1 cellular context compared by ENCODE assay signal in genomic region chr17:73317554-73318426, GRCh38.
TF ChIP-seq lines count a peak whose summit lies in the region.

No MANE protein-coding gene starts in this region.

TF ChIP-seq in GM12878, 131 proteins besides CTCF, POLR2A, EP300 and RAD21 (continued from another document):
- no peak for TF ChIP-seq ZNF592 (IDR thresholded peaks at IDR 0.05)
- no peak for TF ChIP-seq IRF5 (IDR thresholded peaks at IDR 0.05; ENCODE audit: borderline replicate concordance)
- no peak for TF ChIP-seq BCL3 (IDR thresholded peaks at IDR 0.05; ENCODE audit: borderline replicate concordance, insufficient read depth, low read depth, low read length, poor library complexity, severe bottlenecking)
- TF ChIP-seq WRNIP1 (IDR thresholded peaks at IDR 0.05; ENCODE audit: borderline replicate concordance, low read depth, low read length), result no peak
- TF ChIP-seq CHD1 (IDR thresholded peaks at IDR 0.05; ENCODE audit: low read depth, low read length), result no peak
- TF ChIP-seq MAX (IDR thresholded peaks at IDR 0.05; ENCODE audit: low read depth, low read length), result no peak
- TF ChIP-seq FOXM1 (IDR thresholded peaks at IDR 0.05; ENCODE audit: low read depth, low read length), result no peak
- no peak for TF ChIP-seq BCLAF1 (IDR thresholded peaks at IDR 0.05)
- no peak for TF ChIP-seq SUZ12 (IDR thresholded peaks at IDR 0.05; ENCODE audit: unreplicated experiment)
- TF ChIP-seq ELK1 (IDR thresholded peaks at IDR 0.05; ENCODE audit: low read depth, low read length), result no peak
- TF ChIP-seq ZNF274 (IDR thresholded peaks at IDR 0.05; ENCODE audit: insufficient read depth, insufficient read length), result no peak
